In the genomic region with DNA sequence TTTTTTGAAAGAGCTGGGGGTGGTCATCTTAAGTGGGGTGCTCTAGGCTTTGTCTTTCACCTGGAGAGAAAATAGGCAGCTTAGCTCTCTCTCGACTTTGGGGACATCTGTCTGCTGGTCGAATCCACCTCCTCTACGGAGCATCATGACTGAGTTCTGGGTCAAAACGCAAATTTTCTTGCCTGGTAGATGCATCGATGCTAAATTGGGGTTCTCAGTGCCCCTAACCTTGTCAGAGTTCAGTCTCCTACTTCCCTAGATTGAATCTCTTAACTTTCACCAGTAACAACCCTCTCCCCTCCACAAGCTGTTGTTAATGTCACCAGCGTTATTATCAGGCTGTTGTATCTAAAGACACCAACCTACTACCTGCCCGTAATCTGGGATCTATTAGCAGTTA, we compare ENCODE assay signal across 9 cellular contexts. TPM values are rescaled to one million over a fixed set of nuclear protein-coding genes. Genes with fewer than 3 reads are reported as not detected.
A peak's percentile ranks its signal among the peaks of the same experiment; 100 is the strongest.
DNase-seq lines count a peak whose midpoint lies in the region; ATAC-seq and TF ChIP-seq lines count a peak whose summit lies in the region.
"Had no signal": no experiment of that assay in that cellular context is flagged by ENCODE, and none has a peak within 500 bp of the region (broad histone marks: within the 10 kb centered on the region; RNA-seq: fewer than 3 reads in every experiment).

No MANE protein-coding gene starts in this region.

- H2BK120ac ChIP-seq in trophoblast cell (ENCODE audit: insufficient read depth, low read length, poor library complexity), result no peak overlapping the region

- H3K23ac ChIP-seq in trophoblast cell (ENCODE audit: low read length), result no peak overlapping the region

- H3K27me3 Mint-ChIP-seq in glutamatergic neuron (ENCODE audit: unreplicated experiment), result peaks cover 28% of the 10 kb centered on the region

- H3K9ac ChIP-seq in adipocyte (ENCODE audit: low read length) (peak overlapping the region; percentile 92), trophoblast cell (ENCODE audit: low read length) (peak overlapping the region; percentile 25)

- H4K91ac ChIP-seq in trophoblast cell (ENCODE audit: low read depth, low read length), result no peak overlapping the region

- no peaks in the 10 kb centered on the region for H3K9me3 ChIP-seq in adipocyte (ENCODE audit: control insufficient read depth, low read length)
- H3K9me3 ChIP-seq in trophoblast cell (ENCODE audit: insufficient read depth, low read depth, low read length), result peaks cover 2% of the 10 kb centered on the region

- H3K27ac ChIP-seq in trophoblast cell (ENCODE audit: low read depth, low read length), result no peak overlapping the region

- no peak overlapping the region for H3K4ac ChIP-seq in trophoblast cell (ENCODE audit: low read depth, low read length)

- peak overlapping the region; percentile 96 for H3K27ac Mint-ChIP-seq in glutamatergic neuron (ENCODE audit: unreplicated experiment)

- H3K4me1 Mint-ChIP-seq in glutamatergic neuron (ENCODE audit: low read depth, unreplicated experiment), result peaks cover 17% of the 10 kb centered on the region

- DNase-seq in BJ (ENCODE audit: low read depth) (no peak), adipocyte (ENCODE audit: low read depth) (no peak), glutamatergic neuron (no peak), trophoblast cell (no peak), A172 (ENCODE audit: low spot score) (no peak), NCI-H146 (lab: John Stamatoyannopoulos, UW) (no peak), NCI-H345 treated with DMSO at 0.1 percent for 48 hours (lab: John Stamatoyannopoulos, UW; ENCODE audit: unreplicated experiment) (no peak)
- DNase-seq: DMS 273 treated with DMSO at 0.1 percent for 48 hours had no signal

- ATAC-seq in GM18873 (IDR thresholded peaks at IDR 0.05; ENCODE audit: low FRiP score, unreplicated experiment), result no peak

- H4K8ac ChIP-seq in trophoblast cell (ENCODE audit: low read depth, low read length), result no peak overlapping the region

- POLR2A ChIA-PET in BJ (lab: Charles Lee), result no interaction called here

- H2BK5ac ChIP-seq in trophoblast cell (ENCODE audit: low read depth, low read length, poor library complexity), result no peak overlapping the region

- H3K79me2 ChIP-seq in trophoblast cell (ENCODE audit: control insufficient read depth, insufficient read depth, low read length, poor library complexity), result peaks cover 5% of the 10 kb centered on the region

- no CpG with 5 or more reads among the region's 7 CpGs for WGBS in trophoblast cell (ENCODE audit: extremely low coverage, insufficient coverage, insufficient read length)

- H4K12ac ChIP-seq in trophoblast cell (ENCODE audit: low read depth, low read length), result no peak overlapping the region

- TF ChIP-seq CTCF in BJ (IDR thresholded peaks at IDR 0.05; ENCODE audit: insufficient read depth, low read depth, low read length) (no peak), glutamatergic neuron (IDR thresholded peaks at IDR 0.05; ENCODE audit: partially characterized antibody, unreplicated experiment) (no peak)

- no peaks in the 10 kb centered on the region for H3K36me3 ChIP-seq in BJ (ENCODE audit: control insufficient read depth, insufficient read depth, low read length)
- no peaks in the 10 kb centered on the region for H3K36me3 ChIP-seq in adipocyte (ENCODE audit: control insufficient read depth, insufficient read depth, low read length, severe bottlenecking)
- no peaks in the 10 kb centered on the region for H3K36me3 ChIP-seq in trophoblast cell (ENCODE audit: control insufficient read depth in 1 of 2, insufficient read depth in 2 of 2, low read length in 2 of 2)

- H2AK5ac ChIP-seq in trophoblast cell (ENCODE audit: low read length), result no peak overlapping the region

- H2BK12ac ChIP-seq in trophoblast cell (ENCODE audit: low read length), result no peak overlapping the region

- H2AFZ ChIP-seq in trophoblast cell (ENCODE audit: insufficient read depth, low read length, poor library complexity), result no peak overlapping the region

- peaks cover 52% of the 10 kb centered on the region for H3K4me1 ChIP-seq in adipocyte (ENCODE audit: control insufficient read depth, insufficient read depth, low read length)
- H3K4me1 ChIP-seq in trophoblast cell (ENCODE audit: control insufficient read depth in 1 of 2, insufficient read depth in 2 of 2, low read length in 2 of 2), result peaks cover 8 to 16% of the 10 kb centered on the region in 2 experiments

- peak overlapping the region; percentile 82 for H3K4me3 ChIP-seq in BJ (ENCODE audit: low read depth, low read length)
- peak overlapping the region; percentile 91 for H3K4me3 ChIP-seq in adipocyte (ENCODE audit: low read length)
- H3K4me3 ChIP-seq in trophoblast cell (ENCODE audit: low read depth, low read length), result peak overlapping the region; percentile 45

- CTCF ChIA-PET in BJ (lab: Yijun Ruan, JAX), result interaction anchor here (0.6 to 0.9 kb wide), 4 partner anchors 111 to 1024 kb away, joined by 3 to 5 read pairs (median 4); no protein-coding TSS in a partner anchor

- H3K4me3 Mint-ChIP-seq in glutamatergic neuron (ENCODE audit: unreplicated experiment), result peak overlapping the region; percentile 99

- H3K79me1 ChIP-seq in trophoblast cell (ENCODE audit: low read length), result peaks cover 12% of the 10 kb centered on the region

- H3K27me3 ChIP-seq in BJ (ENCODE audit: control insufficient read depth, insufficient read depth, low read length), result no peaks in the 10 kb centered on the region
- no peaks in the 10 kb centered on the region for H3K27me3 ChIP-seq in adipocyte (replicated peaks; ENCODE audit: control insufficient read depth, insufficient read depth, low read length)
- peaks cover 37% of the 10 kb centered on the region for H3K27me3 ChIP-seq in trophoblast cell (ENCODE audit: insufficient read depth, low read length)

- H3K18ac ChIP-seq in trophoblast cell (ENCODE audit: low read length), result no peak overlapping the region

- no peaks in the 10 kb centered on the region for H3K36me3 Mint-ChIP-seq in glutamatergic neuron (ENCODE audit: unreplicated experiment)

- H3K4me2 ChIP-seq in trophoblast cell (ENCODE audit: low read length), result peak overlapping the region; percentile 82

- no peak overlapping the region for H3K14ac ChIP-seq in trophoblast cell (ENCODE audit: low read length)

- H3K9me3 Mint-ChIP-seq in glutamatergic neuron (ENCODE audit: unreplicated experiment), result peaks cover 31% of the 10 kb centered on the region

RNA-seq across cellular contexts. Expression of gene FLRT2, which starts 0.7 kb away (rescaled TPM):
- polyA plus RNA-seq in BJ (2011; rRNA removed), result 16.7 and 22.4 TPM in 2 replicates
- polyA minus RNA-seq in BJ (2011; rRNA and poly(A)+ RNA removed), result 38.0 and 42.3 TPM in 2 replicates
- total RNA-seq in glutamatergic neuron (ENCODE audit: unreplicated experiment), result 69.6 TPM
- 8.1 and 8.3 TPM in 2 replicates for polyA plus RNA-seq in trophoblast cell (2013)
- total RNA-seq in A172 (2014; rRNA removed; shearing (Covaris generic)), result 3.6 and 11.5 TPM in 2 replicates
